ENCODE assay signal across 16 cellular contexts in the genomic region with DNA sequence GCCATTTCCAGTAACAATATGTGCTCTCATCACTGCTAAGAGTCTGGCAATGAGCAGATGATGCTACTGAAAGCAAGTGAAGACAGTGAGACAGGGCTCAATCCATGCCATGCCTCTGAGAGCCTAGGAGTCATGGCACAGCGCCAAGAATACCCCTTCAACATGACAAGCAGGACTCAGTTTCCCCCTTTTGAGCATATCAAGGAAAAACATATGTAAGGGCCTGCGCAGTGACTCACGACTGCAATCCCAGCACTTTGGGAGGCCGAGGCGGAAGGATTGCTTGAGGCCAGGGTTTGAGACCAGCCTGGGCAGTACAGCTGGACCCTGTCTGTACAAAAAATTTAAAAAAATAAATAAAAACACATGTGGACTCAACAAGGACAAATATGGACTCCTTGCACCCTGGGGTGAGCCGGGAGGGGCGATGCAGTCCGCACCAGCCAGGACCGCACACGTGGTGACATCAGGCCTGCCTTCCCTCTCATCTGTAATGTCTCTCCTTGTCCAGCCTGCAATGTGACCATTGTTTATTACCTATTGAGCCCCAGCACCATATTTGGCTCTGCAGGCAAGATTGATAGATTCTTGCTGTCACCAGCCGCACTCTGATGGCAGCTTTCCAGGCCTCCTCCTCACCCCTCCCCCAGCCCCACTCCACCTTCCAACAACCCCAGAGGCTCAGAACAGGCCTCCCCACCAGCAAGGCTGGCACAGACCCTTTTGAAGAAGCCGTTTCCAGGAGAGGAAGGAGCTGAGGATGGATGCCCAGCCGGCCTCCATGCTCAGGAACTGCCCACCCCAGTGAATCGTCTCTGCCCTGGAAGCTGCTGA. TPM values are rescaled to one million over a fixed set of nuclear protein-coding genes. Genes with fewer than 3 reads are reported as not detected.
DNase-seq lines count a peak whose midpoint lies in the region; ATAC-seq and TF ChIP-seq lines count a peak whose summit lies in the region.
"Had no signal": no experiment of that assay in that cellular context is flagged by ENCODE, and none has a peak within 500 bp of the region (broad histone marks: within the 10 kb centered on the region; RNA-seq: fewer than 3 reads in every experiment).

No MANE protein-coding gene starts in this region.

- H3K4me3 Mint-ChIP-seq in CD14-positive monocyte = no peak overlapping the region
- H3K4me3 Mint-ChIP-seq: stimulated activated effector memory CD8-positive, alpha-beta T cell treated with anti-CD3 and anti-CD28 coated beads, Interleukin-12 subunit alpha, Interleukin-12 subunit beta, amount 100 ng/mL, for 72 hours had no signal

- H3K36me3 Mint-ChIP-seq in CD14-positive monocyte = no peaks in the 10 kb centered on the region
- H3K36me3 Mint-ChIP-seq: stimulated activated effector memory CD8-positive, alpha-beta T cell treated with anti-CD3 and anti-CD28 coated beads, Interleukin-12 subunit alpha, Interleukin-12 subunit beta, amount 100 ng/mL, for 72 hours had no signal

- TF ChIP-seq EP300 in sigmoid colon (IDR thresholded peaks at IDR 0.05) = peak; percentile 24 to 93 (median 80)

- H3K4me1 Mint-ChIP-seq in CD14-positive monocyte = peaks cover 3% of the 10 kb centered on the region
- H3K4me1 Mint-ChIP-seq: stimulated activated effector memory CD8-positive, alpha-beta T cell treated with anti-CD3 and anti-CD28 coated beads, Interleukin-12 subunit alpha, Interleukin-12 subunit beta, amount 100 ng/mL, for 72 hours had no signal

- TF ChIP-seq CTCF in sigmoid colon (IDR thresholded peaks at IDR 0.05) (no peak), CD14-positive monocyte (IDR thresholded peaks at IDR 0.05) (no peak)

- H3K27me3 Mint-ChIP-seq in CD14-positive monocyte (ENCODE audit: low read depth in 3 of 3) = peaks cover 0 to 6% (median 0%) of the 10 kb centered on the region in 3 donors

- no peak for TF ChIP-seq POLR2A in erythroblast (IDR thresholded peaks at IDR 0.05; ENCODE audit: low read length)
- TF ChIP-seq POLR2A in sigmoid colon (IDR thresholded peaks at IDR 0.05) = no peak

- no peaks in the 10 kb centered on the region for H3K9me3 Mint-ChIP-seq in CD14-positive monocyte
- H3K9me3 Mint-ChIP-seq: stimulated activated effector memory CD8-positive, alpha-beta T cell treated with anti-CD3 and anti-CD28 coated beads, Interleukin-12 subunit alpha, Interleukin-12 subunit beta, amount 100 ng/mL, for 72 hours had no signal

- no peak for ATAC-seq in HG02571 (IDR thresholded peaks at IDR 0.05; ENCODE audit: unreplicated experiment)
- ATAC-seq: GM12878; stimulated activated effector memory CD8-positive, alpha-beta T cell treated with anti-CD3 and anti-CD28 coated beads, Interleukin-12 subunit alpha, Interleukin-12 subunit beta, amount 100 ng/mL, for 72 hours had no signal

- peak overlapping the region; percentile 67 to 86 (median 78) for H3K27ac ChIP-seq in sigmoid colon
- H3K27ac ChIP-seq: 22Rv1, SJSA1 had no signal

- no peak overlapping the region for H3K4me3 ChIP-seq in sigmoid colon
- H3K4me3 ChIP-seq: GM12878, SJSA1 had no signal

- intact Hi-C loops in sigmoid colon (cut with DNase I) (no loop called here), CD14-positive monocyte (cut with micrococcal nuclease) (no loop called here)

- DNase-seq in DMS 273 (lab: John Stamatoyannopoulos, UW; ENCODE audit: unreplicated experiment) (peak; percentile 28), DMS 273 treated with DMSO at 0.1 percent for 48 hours (lab: John Stamatoyannopoulos, UW) (no peak), NCI-H2171 treated with DMSO at 0.1 percent for 48 hours (lab: John Stamatoyannopoulos, UW) (peak; percentile 30), erythroblast (lab: John Stamatoyannopoulos, UW) (peak; percentile 74 to 77), sigmoid colon (peak; percentile 89), medulla oblongata (ENCODE audit: extremely low spot score) (no peak), CD14-positive monocyte (ENCODE audit: low spot score) (no peak)
- DNase-seq: activated CD4-positive, CD25-positive, alpha-beta regulatory T cell treated with anti-CD3 and anti-CD28 coated beads, Interleukin-2, amount 50 U/mL, for 72 hours; KG1; kidney glomerular epithelial cell; NCI-H524 treated with DMSO at 0.1 percent for 48 hours had no signal

- H3K27me3 ChIP-seq in sigmoid colon = no peaks in the 10 kb centered on the region
- H3K27me3 ChIP-seq: SJSA1 had no signal

- H3K27ac Mint-ChIP-seq in CD14-positive monocyte = no peak overlapping the region
- H3K27ac Mint-ChIP-seq: stimulated activated effector memory CD8-positive, alpha-beta T cell treated with anti-CD3 and anti-CD28 coated beads, Interleukin-12 subunit alpha, Interleukin-12 subunit beta, amount 100 ng/mL, for 72 hours had no signal

- no peaks in the 10 kb centered on the region for H3K36me3 ChIP-seq in sigmoid colon
- H3K36me3 ChIP-seq: SJSA1 had no signal

- 87 to 88% methylated on average over 14 of the region's 14 CpGs for WGBS in sigmoid colon, 2 donors

- H3K4me1 ChIP-seq in sigmoid colon = peaks cover 0 to 28% (median 22%) of the 10 kb centered on the region in 4 donors

- no peaks in the 10 kb centered on the region for H3K9me3 ChIP-seq in sigmoid colon
- H3K9me3 ChIP-seq: SJSA1 had no signal

RNA-seq across cellular contexts. Expression of a gene that starts 55.3 kb away (rescaled TPM):
- 10 to 100 TPM; 43.8 to 80.9 (median 55.5) TPM for total RNA-seq in sigmoid colon
- polyA plus RNA-seq in sigmoid colon = 10 to 100 TPM; 39.1 to 86.9 (median 66.1) TPM
- 10 to 100 TPM; 22.4 to 22.6 TPM for polyA plus RNA-seq in CD14-positive monocyte

Comparison
In these comparisons a context has a peak if more than half of its experiments do, and no peak if none do; other contexts are left out.
1. DNase-seq: peak in DMS 273 (single experiment), NCI-H2171 treated with DMSO at 0.1 percent for 48 hours (single experiment), erythroblast (2 of 2) and sigmoid colon (single experiment); none in DMS 273 treated with DMSO at 0.1 percent for 48 hours (single experiment), medulla oblongata (single experiment) and CD14-positive monocyte (single experiment).